ENCODE assay signal across 8 cellular contexts in the genomic region with DNA sequence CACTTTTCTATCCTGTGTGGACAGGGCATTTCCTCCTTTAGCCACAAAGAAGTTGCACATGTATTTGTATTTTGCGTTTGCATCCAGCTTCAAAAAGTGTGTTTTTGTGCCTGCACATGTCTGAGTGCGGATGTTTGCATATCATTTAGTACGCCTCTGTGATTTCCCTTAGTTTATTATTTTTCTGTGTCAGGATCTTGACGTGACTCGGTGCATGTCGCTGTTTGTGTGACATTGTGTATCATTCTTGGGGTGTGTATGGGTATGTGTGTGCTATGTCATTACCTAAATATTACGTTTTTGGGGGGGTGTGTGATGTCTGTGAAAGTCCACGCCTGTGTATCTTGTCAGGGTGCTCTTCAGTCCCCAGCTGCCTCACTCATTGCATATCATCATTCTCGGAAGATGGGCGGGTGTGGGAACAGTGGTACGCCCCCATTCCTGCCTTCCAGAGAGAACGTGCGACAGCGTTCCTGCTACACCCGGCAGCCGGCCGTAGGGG. TPM values are rescaled to one million over a fixed set of nuclear protein-coding genes. Genes with fewer than 3 reads are reported as not detected.
A peak's percentile ranks its signal among the peaks of the same experiment; 100 is the strongest.
DNase-seq lines count a peak whose midpoint lies in the region; ATAC-seq and TF ChIP-seq lines count a peak whose summit lies in the region.

No MANE protein-coding gene starts in this region.

- no peak for TF ChIP-seq CTCF in OCI-LY3 (IDR thresholded peaks at IDR 0.05; ENCODE audit: low read depth, low read length)
- TF ChIP-seq CTCF in endodermal cell (conservative IDR thresholded peaks at IDR 0.05), result no peak
- no peak for TF ChIP-seq CTCF in osteocyte (IDR thresholded peaks at IDR 0.05)

- DNase-seq in endodermal cell (no peak), osteocyte (ENCODE audit: extremely low spot score, unreplicated experiment) (no peak), ureter (ENCODE audit: low spot score) (no peak), NCI-H1417 treated with DMSO at 0.1 percent for 48 hours (lab: John Stamatoyannopoulos, UW) (no peak), SW480 (ENCODE audit: low spot score) (no peak)

- H3K36me3 Mint-ChIP-seq in endodermal cell (ENCODE audit: low read depth), result peaks cover 25% of the 10 kb centered on the region
- peaks cover 11% of the 10 kb centered on the region for H3K36me3 Mint-ChIP-seq in osteocyte (ENCODE audit: unreplicated experiment)

- peak overlapping the region; percentile 100 for H3K27ac Mint-ChIP-seq in endodermal cell
- H3K27ac Mint-ChIP-seq in osteocyte (ENCODE audit: unreplicated experiment), result peak overlapping the region; percentile 99

- H3K4me3 Mint-ChIP-seq in endodermal cell (peak overlapping the region; percentile 99), osteocyte (ENCODE audit: unreplicated experiment) (peak overlapping the region; percentile 98)

- H3K9ac ChIP-seq in OCI-LY3 (ENCODE audit: low read length) (peak overlapping the region; percentile 55), endodermal cell (ENCODE audit: extremely low read depth, low read length, poor library complexity, severe bottlenecking) (no peak overlapping the region)

- peaks cover 44% of the 10 kb centered on the region for H3K79me2 ChIP-seq in OCI-LY3 (ENCODE audit: low read length)

- ATAC-seq in GM21360 (IDR thresholded peaks at IDR 0.05; ENCODE audit: unreplicated experiment), result no peak

- H3K9me3 ChIP-seq in OCI-LY3 (ENCODE audit: insufficient read depth, low read length) (no peaks in the 10 kb centered on the region), endodermal cell (ENCODE audit: control insufficient read depth, low read length) (no peaks in the 10 kb centered on the region)

- 19 to 33% methylated on average over 9 to 17 of the region's 17 CpGs for WGBS in endodermal cell (ENCODE audit: insufficient coverage in 1 of 2, insufficient read length in 1 of 2), 2 experiments

- peak overlapping the region; percentile 98 for H3K4me2 ChIP-seq in OCI-LY3 (ENCODE audit: low read length)

- H3K27me3 Mint-ChIP-seq in endodermal cell (ENCODE audit: insufficient read depth) (peaks cover 3% of the 10 kb centered on the region), osteocyte (ENCODE audit: unreplicated experiment) (no peaks in the 10 kb centered on the region)

- H2AFZ ChIP-seq in OCI-LY3 (ENCODE audit: low read depth, low read length), result peak overlapping the region; percentile 46; the same call in 1 of the 2 replicates

- H3K9me3 Mint-ChIP-seq in endodermal cell (no peaks in the 10 kb centered on the region), osteocyte (ENCODE audit: unreplicated experiment) (no peaks in the 10 kb centered on the region)

- peaks cover 28% of the 10 kb centered on the region for H4K20me1 ChIP-seq in OCI-LY3 (ENCODE audit: insufficient read depth, low read length)

- H3K4me3 ChIP-seq in GM08714 (ENCODE audit: low read length), result peak overlapping the region; percentile 90
- H3K4me3 ChIP-seq in OCI-LY3 (ENCODE audit: low read length), result peak overlapping the region; percentile 97
- peak overlapping the region; percentile 88 for H3K4me3 ChIP-seq in endodermal cell (ENCODE audit: low read length)

- H3K4me1 ChIP-seq in OCI-LY3 (ENCODE audit: low read length) (peaks cover 11% of the 10 kb centered on the region), endodermal cell (ENCODE audit: control insufficient read depth, insufficient read depth, low read length) (no peaks in the 10 kb centered on the region)

- H3K36me3 ChIP-seq in OCI-LY3 (replicated peaks; ENCODE audit: low read depth, low read length) (peaks cover 9% of the 10 kb centered on the region), endodermal cell (ENCODE audit: control insufficient read depth, insufficient read depth, low read length) (peaks cover 20% of the 10 kb centered on the region)

- H3K27ac ChIP-seq in OCI-LY3 (ENCODE audit: low read length) (no peak overlapping the region), endodermal cell (ENCODE audit: low read depth, low read length) (no peak overlapping the region)

- H3K27me3 ChIP-seq in OCI-LY3 (ENCODE audit: low read depth, low read length) (no peaks in the 10 kb centered on the region), endodermal cell (ENCODE audit: control insufficient read depth, insufficient read depth, low read length, poor library complexity, severe bottlenecking) (no peaks in the 10 kb centered on the region)

- H3K4me1 Mint-ChIP-seq in endodermal cell, result peaks cover 15% of the 10 kb centered on the region
- H3K4me1 Mint-ChIP-seq in osteocyte (ENCODE audit: unreplicated experiment), result peaks cover 40% of the 10 kb centered on the region

RNA-seq across cellular contexts. Expression of gene PAIP2, which starts 0.4 kb away (rescaled TPM):
- total RNA-seq in endodermal cell (100 to 1,000 TPM; 128 to 142 TPM), osteocyte (66.7 and 71.8 TPM in 2 replicates), ureter (75.6 TPM)
- 193 TPM for polyA plus RNA-seq in endodermal cell (2013, experiment 1 of 2)
- polyA plus RNA-seq in endodermal cell (2013, experiment 2 of 2), result 186 TPM

RNA-seq across cellular contexts. Expression of gene SLC23A1, which starts 41.9 kb away (rescaled TPM):
- total RNA-seq in endodermal cell (under 1 TPM; 0.35 to 0.93 TPM), osteocyte (not detected in 2 replicates), ureter (0.65 TPM)
- polyA plus RNA-seq in endodermal cell (2013, experiment 1 of 2), result 0.28 TPM
- polyA plus RNA-seq in endodermal cell (2013, experiment 2 of 2), result not detected

RNA-seq across cellular contexts. Expression of gene MATR3, which starts 47.7 kb away (rescaled TPM):
- total RNA-seq in endodermal cell (100 to 1,000 TPM; 250 to 279 TPM), osteocyte (216 and 218 TPM in 2 replicates), ureter (259 TPM)
- 439 TPM for polyA plus RNA-seq in endodermal cell (2013, experiment 1 of 2)
- 415 TPM for polyA plus RNA-seq in endodermal cell (2013, experiment 2 of 2)

RNA-seq across cellular contexts. Expression of gene MZB1, which starts 48.5 kb away (rescaled TPM):
- total RNA-seq in endodermal cell, result under 1 TPM; 0.57 to 0.60 TPM
- polyA plus RNA-seq in endodermal cell (2013, experiment 1 of 2), result not detected
- 0.50 TPM for polyA plus RNA-seq in endodermal cell (2013, experiment 2 of 2)
- not detected in 2 replicates for total RNA-seq in osteocyte
- total RNA-seq in ureter, result 12.9 TPM

RNA-seq across cellular contexts. Expression of gene PROB1, which starts 53.7 kb away (rescaled TPM):
- 1 to 10 TPM; 4.8 to 6.6 TPM for total RNA-seq in endodermal cell
- polyA plus RNA-seq in endodermal cell (2013, experiment 1 of 2), result 1.4 TPM
- polyA plus RNA-seq in endodermal cell (2013, experiment 2 of 2), result 1.4 TPM
- total RNA-seq in osteocyte, result 1.5 and 1.6 TPM in 2 replicates
- 2.4 TPM for total RNA-seq in ureter
